Comparison of ENCODE assay signal across 1 cellular context in genomic region chr6:39059496-39060310, GRCh38.
TF ChIP-seq lines count a peak whose summit lies in the region.

No MANE protein-coding gene starts in this region.

TF ChIP-seq in HEK293, 187 proteins besides CTCF, POLR2A, EP300 and RAD21 (continued from another document and continues in another):
- TF ChIP-seq SCRT2 (tag by site-specific recombination; IDR thresholded peaks at IDR 0.05) (no peak), ZNF513 (tag by site-specific recombination; IDR thresholded peaks at IDR 0.05) (no peak), ZNF184 (tag by site-specific recombination; IDR thresholded peaks at IDR 0.05) (no peak), ZNF155 (tag by site-specific recombination; IDR thresholded peaks at IDR 0.05) (no peak), GLI2 (tag by site-specific recombination; IDR thresholded peaks at IDR 0.05; ENCODE audit: borderline replicate concordance, low read depth) (peak; percentile 96; the same call in 1 of the 2 replicates), GFI1B (tag by site-specific recombination; IDR thresholded peaks at IDR 0.05) (peak; percentile 87; the same call in 1 of the 2 replicates), ZNF791 (tag by site-specific recombination; IDR thresholded peaks at IDR 0.05) (no peak), ZNF555 (tag by site-specific recombination; conservative IDR thresholded peaks at IDR 0.05) (no peak), ZNF558 (tag by site-specific recombination; IDR thresholded peaks at IDR 0.05) (no peak), ZNF214 (tag by site-specific recombination; IDR thresholded peaks at IDR 0.05; ENCODE audit: borderline replicate concordance) (no peak), ZFP3 (tag by site-specific recombination; IDR thresholded peaks at IDR 0.05; ENCODE audit: low read depth) (no peak), ZNF768 (tag by site-specific recombination; IDR thresholded peaks at IDR 0.05) (peak; percentile 8; the same call in 1 of the 2 replicates), ZNF777 (tag by site-specific recombination; IDR thresholded peaks at IDR 0.05; ENCODE audit: borderline replicate concordance) (no peak), ZNF521 (tag by site-specific recombination; IDR thresholded peaks at IDR 0.05) (no peak), ZNF362 (tag by site-specific recombination; IDR thresholded peaks at IDR 0.05) (no peak), KLF10 (tag by site-specific recombination; IDR thresholded peaks at IDR 0.05) (peak; percentile 69), ZFHX2 (tag by site-specific recombination; conservative IDR thresholded peaks at IDR 0.05) (peak; percentile 85), KLF17 (tag by site-specific recombination; IDR thresholded peaks at IDR 0.05) (peak; percentile 87), ZSCAN4 (tag by site-specific recombination; IDR thresholded peaks at IDR 0.05) (no peak), ZNF18 (tag by site-specific recombination; IDR thresholded peaks at IDR 0.05) (peak; percentile 93), ZNF24 (tag by site-specific recombination; IDR thresholded peaks at IDR 0.05) (peak; percentile 57; the same call in 1 of the 2 replicates), ZNF138 (tag by site-specific recombination; IDR thresholded peaks at IDR 0.05; ENCODE audit: borderline replicate concordance) (no peak), ZNF600 (tag by site-specific recombination; IDR thresholded peaks at IDR 0.05) (no peak), REST (tag by site-specific recombination; IDR thresholded peaks at IDR 0.05) (no peak), MYNN (tag by site-specific recombination; IDR thresholded peaks at IDR 0.05; ENCODE audit: borderline replicate concordance) (no peak), ZBTB49 (tag by site-specific recombination; IDR thresholded peaks at IDR 0.05; ENCODE audit: low read depth) (peak; percentile 77), ZNF518A (tag by site-specific recombination; conservative IDR thresholded peaks at IDR 0.05; ENCODE audit: low read depth) (no peak; the same call in 1 of the 2 replicates), ZEB2 (tag by site-specific recombination; IDR thresholded peaks at IDR 0.05) (0 out of 2 replicates have a peak, but pooled peaks have one; percentile 32), HOXA7 (CRISPR knock-in tag; IDR thresholded peaks at IDR 0.05; ENCODE audit: borderline replicate concordance) (no peak), ZBTB20 (tag by site-specific recombination; IDR thresholded peaks at IDR 0.05) (peak; percentile 14; the same call in 1 of the 2 replicates), ZNF529 (tag by site-specific recombination; IDR thresholded peaks at IDR 0.05; ENCODE audit: insufficient replicate concordance) (no peak), ZNF585B (tag by site-specific recombination; IDR thresholded peaks at IDR 0.05) (no peak), ZSCAN23 (tag by site-specific recombination; IDR thresholded peaks at IDR 0.05) (no peak), PRDM1 (tag by site-specific recombination; IDR thresholded peaks at IDR 0.05) (no peak), ZNF37A (tag by site-specific recombination; IDR thresholded peaks at IDR 0.05) (no peak), PBX3 (CRISPR knock-in tag; IDR thresholded peaks at IDR 0.05) (no peak), ZNF423 (tag by site-specific recombination; IDR thresholded peaks at IDR 0.05) (peak; percentile 98), KLF1 (tag by site-specific recombination; IDR thresholded peaks at IDR 0.05) (peak; percentile 27; the same call in 1 of the 2 replicates), ZNF549 (tag by site-specific recombination; IDR thresholded peaks at IDR 0.05) (no peak), ZBTB8A (tag by site-specific recombination; IDR thresholded peaks at IDR 0.05) (peak; percentile 91), WT1 (tag by site-specific recombination; IDR thresholded peaks at IDR 0.05) (peak; percentile 98), BCL6B (tag by site-specific recombination; IDR thresholded peaks at IDR 0.05) (no peak)
